1 cellular context compared by ENCODE assay signal in the genomic region with DNA sequence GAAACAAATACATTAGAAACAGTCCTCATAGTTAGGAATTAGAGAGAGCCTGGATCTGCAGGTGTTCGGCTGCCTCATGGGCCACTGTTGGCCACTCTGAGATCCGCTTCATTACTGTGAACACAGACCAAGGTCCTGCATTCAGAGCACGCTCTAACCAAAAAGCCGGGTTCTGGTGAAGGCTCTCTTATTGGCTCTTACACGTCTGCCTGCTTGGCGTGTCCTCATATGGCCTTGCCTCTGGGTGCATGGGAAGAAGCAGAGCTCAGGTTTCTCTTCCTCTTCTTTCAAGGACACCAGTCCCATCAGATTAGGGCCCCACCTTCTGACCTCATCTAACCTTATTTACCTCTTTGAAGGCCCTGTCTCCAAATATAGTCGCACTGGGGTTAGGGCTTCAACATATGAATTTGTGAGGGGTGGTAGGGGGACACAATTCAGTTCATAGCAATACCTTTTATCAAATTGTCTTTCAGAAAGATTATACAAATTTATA.
TF ChIP-seq lines count a peak whose summit lies in the region.

No MANE protein-coding gene starts in this region.

TF ChIP-seq in HepG2, 621 proteins besides CTCF, POLR2A, EP300 and RAD21 (continued from another document):
- TF ChIP-seq, protein P1, sequence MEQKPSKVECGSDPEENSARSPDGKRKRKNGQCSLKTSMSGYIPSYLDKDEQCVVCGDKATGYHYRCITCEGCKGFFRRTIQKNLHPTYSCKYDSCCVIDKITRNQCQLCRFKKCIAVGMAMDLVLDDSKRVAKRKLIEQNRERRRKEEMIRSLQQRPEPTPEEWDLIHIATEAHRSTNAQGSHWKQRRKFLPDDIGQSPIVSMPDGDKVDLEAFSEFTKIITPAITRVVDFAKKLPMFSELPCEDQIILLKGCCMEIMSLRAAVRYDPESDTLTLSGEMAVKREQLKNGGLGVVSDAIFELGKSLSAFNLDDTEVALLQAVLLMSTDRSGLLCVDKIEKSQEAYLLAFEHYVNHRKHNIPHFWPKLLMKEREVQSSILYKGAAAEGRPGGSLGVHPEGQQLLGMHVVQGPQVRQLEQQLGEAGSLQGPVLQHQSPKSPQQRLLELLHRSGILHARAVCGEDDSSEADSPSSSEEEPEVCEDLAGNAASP (CRISPR knock-in tag; IDR thresholded peaks at IDR 0.05; ENCODE audit: borderline replicate concordance) = peak; percentile 99
- TF ChIP-seq, protein P2, sequence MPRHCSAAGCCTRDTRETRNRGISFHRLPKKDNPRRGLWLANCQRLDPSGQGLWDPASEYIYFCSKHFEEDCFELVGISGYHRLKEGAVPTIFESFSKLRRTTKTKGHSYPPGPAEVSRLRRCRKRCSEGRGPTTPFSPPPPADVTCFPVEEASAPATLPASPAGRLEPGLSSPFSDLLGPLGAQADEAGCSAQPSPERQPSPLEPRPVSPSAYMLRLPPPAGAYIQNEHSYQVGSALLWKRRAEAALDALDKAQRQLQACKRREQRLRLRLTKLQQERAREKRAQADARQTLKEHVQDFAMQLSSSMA (CRISPR knock-in tag; IDR thresholded peaks at IDR 0.05) = no peak
- TF ChIP-seq ZNF792 (CRISPR knock-in tag; IDR thresholded peaks at IDR 0.05) (0 out of 2 replicates have a peak, but pooled peaks have one; percentile 17), ZNF234 (CRISPR knock-in tag; conservative IDR thresholded peaks at IDR 0.05) (no peak), MIXL1 (CRISPR knock-in tag; IDR thresholded peaks at IDR 0.05) (no peak), SSRP1 (CRISPR knock-in tag; IDR thresholded peaks at IDR 0.05) (no peak), CHD2 (IDR thresholded peaks at IDR 0.05; ENCODE audit: low read depth, low read length) (no peak), TOPORS (CRISPR knock-in tag; IDR thresholded peaks at IDR 0.05) (no peak), ELF1 (CRISPR knock-in tag; IDR thresholded peaks at IDR 0.05) (no peak), SIX1 (CRISPR knock-in tag; IDR thresholded peaks at IDR 0.05; ENCODE audit: borderline replicate concordance) (peak; percentile 73; the same call in 1 of the 2 replicates), ZNF354B (CRISPR knock-in tag; IDR thresholded peaks at IDR 0.05) (no peak), ZNF891 (CRISPR knock-in tag; IDR thresholded peaks at IDR 0.05) (no peak), NKX3-1 (CRISPR knock-in tag; IDR thresholded peaks at IDR 0.05) (no peak), SIX4 (CRISPR knock-in tag; IDR thresholded peaks at IDR 0.05) (peak; percentile 91), ARNT2 (CRISPR knock-in tag; IDR thresholded peaks at IDR 0.05; ENCODE audit: low read depth) (no peak), ZNF713 (CRISPR knock-in tag; IDR thresholded peaks at IDR 0.05) (no peak), MED8 (CRISPR knock-in tag; IDR thresholded peaks at IDR 0.05; ENCODE audit: insufficient replicate concordance) (no peak), CCDC6 (CRISPR knock-in tag; IDR thresholded peaks at IDR 0.05) (no peak), CREB1 (IDR thresholded peaks at IDR 0.05) (no peak), CREB1 (CRISPR knock-in tag; IDR thresholded peaks at IDR 0.05) (no peak), ZNF44 (CRISPR knock-in tag; IDR thresholded peaks at IDR 0.05) (no peak), SMAD9 (CRISPR knock-in tag; IDR thresholded peaks at IDR 0.05) (no peak), PAWR (CRISPR knock-in tag; IDR thresholded peaks at IDR 0.05; ENCODE audit: borderline replicate concordance) (no peak), RFXANK (CRISPR knock-in tag; IDR thresholded peaks at IDR 0.05) (no peak), TCF7 (IDR thresholded peaks at IDR 0.05; ENCODE audit: low read depth) (no peak), YEATS4 (CRISPR knock-in tag; IDR thresholded peaks at IDR 0.05; ENCODE audit: borderline replicate concordance) (no peak), PTBP1 (IDR thresholded peaks at IDR 0.05; ENCODE audit: low read depth, low read length, poor library complexity, severe bottlenecking) (no peak), ZKSCAN1 (IDR thresholded peaks at IDR 0.05; ENCODE audit: low read length) (no peak), ZNF510 (CRISPR knock-in tag; IDR thresholded peaks at IDR 0.05; ENCODE audit: low read depth) (no peak)
- TF ChIP-seq, protein P3, sequence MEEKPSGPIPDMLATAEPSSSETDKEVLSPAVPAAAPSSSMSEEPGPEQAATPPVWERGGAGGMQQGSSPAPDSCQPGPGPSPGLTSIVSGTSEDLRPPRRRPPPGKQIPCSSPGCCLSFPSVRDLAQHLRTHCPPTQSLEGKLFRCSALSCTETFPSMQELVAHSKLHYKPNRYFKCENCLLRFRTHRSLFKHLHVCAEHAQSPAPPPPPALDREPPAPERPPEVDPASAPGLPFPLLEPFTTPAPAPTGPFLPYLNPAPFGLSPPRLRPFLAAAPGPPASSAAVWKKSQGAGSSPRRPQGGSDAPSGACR (CRISPR knock-in tag; IDR thresholded peaks at IDR 0.05) = no peak
- TF ChIP-seq, protein P4, sequence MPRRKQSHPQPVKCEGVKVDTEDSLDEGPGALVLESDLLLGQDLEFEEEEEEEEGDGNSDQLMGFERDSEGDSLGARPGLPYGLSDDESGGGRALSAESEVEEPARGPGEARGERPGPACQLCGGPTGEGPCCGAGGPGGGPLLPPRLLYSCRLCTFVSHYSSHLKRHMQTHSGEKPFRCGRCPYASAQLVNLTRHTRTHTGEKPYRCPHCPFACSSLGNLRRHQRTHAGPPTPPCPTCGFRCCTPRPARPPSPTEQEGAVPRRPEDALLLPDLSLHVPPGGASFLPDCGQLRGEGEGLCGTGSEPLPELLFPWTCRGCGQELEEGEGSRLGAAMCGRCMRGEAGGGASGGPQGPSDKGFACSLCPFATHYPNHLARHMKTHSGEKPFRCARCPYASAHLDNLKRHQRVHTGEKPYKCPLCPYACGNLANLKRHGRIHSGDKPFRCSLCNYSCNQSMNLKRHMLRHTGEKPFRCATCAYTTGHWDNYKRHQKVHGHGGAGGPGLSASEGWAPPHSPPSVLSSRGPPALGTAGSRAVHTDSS (CRISPR knock-in tag; conservative IDR thresholded peaks at IDR 0.05) = no peak
- TF ChIP-seq, protein P5, sequence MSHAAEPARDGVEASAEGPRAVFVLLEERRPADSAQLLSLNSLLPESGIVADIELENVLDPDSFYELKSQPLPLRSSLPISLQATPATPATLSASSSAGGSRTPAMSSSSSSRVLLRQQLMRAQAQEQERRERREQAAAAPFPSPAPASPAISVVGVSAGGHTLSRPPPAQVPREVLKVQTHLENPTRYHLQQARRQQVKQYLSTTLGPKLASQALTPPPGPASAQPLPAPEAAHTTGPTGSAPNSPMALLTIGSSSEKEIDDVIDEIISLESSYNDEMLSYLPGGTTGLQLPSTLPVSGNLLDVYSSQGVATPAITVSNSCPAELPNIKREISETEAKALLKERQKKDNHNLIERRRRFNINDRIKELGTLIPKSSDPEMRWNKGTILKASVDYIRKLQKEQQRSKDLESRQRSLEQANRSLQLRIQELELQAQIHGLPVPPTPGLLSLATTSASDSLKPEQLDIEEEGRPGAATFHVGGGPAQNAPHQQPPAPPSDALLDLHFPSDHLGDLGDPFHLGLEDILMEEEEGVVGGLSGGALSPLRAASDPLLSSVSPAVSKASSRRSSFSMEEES (CRISPR knock-in tag; IDR thresholded peaks at IDR 0.05) = no peak
- TF ChIP-seq, protein P6, sequence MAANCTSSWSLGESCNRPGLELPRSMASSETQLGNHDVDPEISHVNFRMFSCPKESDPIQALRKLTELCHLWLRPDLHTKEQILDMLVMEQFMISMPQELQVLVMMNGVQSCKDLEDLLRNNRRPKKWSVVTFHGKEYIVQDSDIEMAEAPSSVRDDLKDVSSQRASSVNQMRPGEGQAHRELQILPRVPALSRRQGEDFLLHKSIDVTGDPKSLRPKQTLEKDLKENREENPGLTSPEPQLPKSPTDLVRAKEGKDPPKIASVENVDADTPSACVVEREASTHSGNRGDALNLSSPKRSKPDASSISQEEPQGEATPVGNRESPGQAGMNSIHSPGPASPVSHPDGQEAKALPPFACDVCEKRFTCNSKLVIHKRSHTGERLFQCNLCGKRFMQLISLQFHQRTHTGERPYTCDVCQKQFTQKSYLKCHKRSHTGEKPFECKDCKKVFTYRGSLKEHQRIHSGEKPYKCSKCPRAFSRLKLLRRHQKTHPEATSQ (CRISPR knock-in tag; IDR thresholded peaks at IDR 0.05; ENCODE audit: borderline replicate concordance) = no peak
- TF ChIP-seq, protein P7, sequence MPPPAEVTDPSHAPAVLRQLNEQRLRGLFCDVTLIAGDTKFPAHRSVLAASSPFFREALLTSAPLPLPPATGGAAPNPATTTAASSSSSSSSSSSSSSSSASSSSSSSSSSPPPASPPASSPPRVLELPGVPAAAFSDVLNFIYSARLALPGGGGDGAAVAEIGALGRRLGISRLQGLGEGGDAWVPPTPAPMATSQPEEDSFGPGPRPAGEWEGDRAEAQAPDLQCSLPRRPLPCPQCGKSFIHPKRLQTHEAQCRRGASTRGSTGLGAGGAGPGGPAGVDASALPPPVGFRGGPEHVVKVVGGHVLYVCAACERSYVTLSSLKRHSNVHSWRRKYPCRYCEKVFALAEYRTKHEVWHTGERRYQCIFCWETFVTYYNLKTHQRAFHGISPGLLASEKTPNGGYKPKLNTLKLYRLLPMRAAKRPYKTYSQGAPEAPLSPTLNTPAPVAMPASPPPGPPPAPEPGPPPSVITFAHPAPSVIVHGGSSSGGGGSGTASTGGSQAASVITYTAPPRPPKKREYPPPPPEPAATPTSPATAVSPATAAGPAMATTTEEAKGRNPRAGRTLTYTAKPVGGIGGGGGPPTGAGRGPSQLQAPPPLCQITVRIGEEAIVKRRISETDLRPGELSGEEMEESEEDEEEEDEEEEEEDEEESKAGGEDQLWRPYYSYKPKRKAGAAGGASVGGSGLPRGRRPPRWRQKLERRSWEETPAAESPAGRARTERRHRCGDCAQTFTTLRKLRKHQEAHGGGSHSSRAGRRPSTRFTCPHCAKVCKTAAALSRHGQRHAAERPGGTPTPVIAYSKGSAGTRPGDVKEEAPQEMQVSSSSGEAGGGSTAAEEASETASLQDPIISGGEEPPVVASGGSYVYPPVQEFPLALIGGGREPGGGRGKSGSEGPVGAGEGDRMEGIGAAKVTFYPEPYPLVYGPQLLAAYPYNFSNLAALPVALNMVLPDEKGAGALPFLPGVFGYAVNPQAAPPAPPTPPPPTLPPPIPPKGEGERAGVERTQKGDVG (CRISPR knock-in tag; IDR thresholded peaks at IDR 0.05; ENCODE audit: borderline replicate concordance) = no peak
- TF ChIP-seq, protein P8, sequence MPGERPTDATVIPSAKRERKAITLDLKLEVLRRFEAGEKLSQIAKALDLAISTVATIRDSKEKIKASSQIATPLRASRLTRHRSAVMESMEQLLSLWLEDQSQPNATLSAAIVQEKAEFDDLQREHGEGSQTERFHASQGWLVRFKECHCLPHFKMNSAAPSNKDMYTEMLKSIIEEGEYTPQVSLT (CRISPR knock-in tag; IDR thresholded peaks at IDR 0.05; ENCODE audit: borderline replicate concordance, low read depth) = no peak
- TF ChIP-seq, protein P9, sequence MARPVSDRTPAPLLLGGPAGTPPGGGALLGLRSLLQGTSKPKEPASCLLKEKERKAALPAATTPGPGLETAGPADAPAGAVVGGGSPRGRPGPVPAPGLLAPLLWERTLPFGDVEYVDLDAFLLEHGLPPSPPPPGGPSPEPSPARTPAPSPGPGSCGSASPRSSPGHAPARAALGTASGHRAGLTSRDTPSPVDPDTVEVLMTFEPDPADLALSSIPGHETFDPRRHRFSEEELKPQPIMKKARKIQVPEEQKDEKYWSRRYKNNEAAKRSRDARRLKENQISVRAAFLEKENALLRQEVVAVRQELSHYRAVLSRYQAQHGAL (CRISPR knock-in tag; IDR thresholded peaks at IDR 0.05; ENCODE audit: not compliant biosample characterization) = no peak
- TF ChIP-seq, protein P10, sequence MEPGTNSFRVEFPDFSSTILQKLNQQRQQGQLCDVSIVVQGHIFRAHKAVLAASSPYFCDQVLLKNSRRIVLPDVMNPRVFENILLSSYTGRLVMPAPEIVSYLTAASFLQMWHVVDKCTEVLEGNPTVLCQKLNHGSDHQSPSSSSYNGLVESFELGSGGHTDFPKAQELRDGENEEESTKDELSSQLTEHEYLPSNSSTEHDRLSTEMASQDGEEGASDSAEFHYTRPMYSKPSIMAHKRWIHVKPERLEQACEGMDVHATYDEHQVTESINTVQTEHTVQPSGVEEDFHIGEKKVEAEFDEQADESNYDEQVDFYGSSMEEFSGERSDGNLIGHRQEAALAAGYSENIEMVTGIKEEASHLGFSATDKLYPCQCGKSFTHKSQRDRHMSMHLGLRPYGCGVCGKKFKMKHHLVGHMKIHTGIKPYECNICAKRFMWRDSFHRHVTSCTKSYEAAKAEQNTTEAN (CRISPR knock-in tag; conservative IDR thresholded peaks at IDR 0.05) = no peak
- TF ChIP-seq, protein P11, sequence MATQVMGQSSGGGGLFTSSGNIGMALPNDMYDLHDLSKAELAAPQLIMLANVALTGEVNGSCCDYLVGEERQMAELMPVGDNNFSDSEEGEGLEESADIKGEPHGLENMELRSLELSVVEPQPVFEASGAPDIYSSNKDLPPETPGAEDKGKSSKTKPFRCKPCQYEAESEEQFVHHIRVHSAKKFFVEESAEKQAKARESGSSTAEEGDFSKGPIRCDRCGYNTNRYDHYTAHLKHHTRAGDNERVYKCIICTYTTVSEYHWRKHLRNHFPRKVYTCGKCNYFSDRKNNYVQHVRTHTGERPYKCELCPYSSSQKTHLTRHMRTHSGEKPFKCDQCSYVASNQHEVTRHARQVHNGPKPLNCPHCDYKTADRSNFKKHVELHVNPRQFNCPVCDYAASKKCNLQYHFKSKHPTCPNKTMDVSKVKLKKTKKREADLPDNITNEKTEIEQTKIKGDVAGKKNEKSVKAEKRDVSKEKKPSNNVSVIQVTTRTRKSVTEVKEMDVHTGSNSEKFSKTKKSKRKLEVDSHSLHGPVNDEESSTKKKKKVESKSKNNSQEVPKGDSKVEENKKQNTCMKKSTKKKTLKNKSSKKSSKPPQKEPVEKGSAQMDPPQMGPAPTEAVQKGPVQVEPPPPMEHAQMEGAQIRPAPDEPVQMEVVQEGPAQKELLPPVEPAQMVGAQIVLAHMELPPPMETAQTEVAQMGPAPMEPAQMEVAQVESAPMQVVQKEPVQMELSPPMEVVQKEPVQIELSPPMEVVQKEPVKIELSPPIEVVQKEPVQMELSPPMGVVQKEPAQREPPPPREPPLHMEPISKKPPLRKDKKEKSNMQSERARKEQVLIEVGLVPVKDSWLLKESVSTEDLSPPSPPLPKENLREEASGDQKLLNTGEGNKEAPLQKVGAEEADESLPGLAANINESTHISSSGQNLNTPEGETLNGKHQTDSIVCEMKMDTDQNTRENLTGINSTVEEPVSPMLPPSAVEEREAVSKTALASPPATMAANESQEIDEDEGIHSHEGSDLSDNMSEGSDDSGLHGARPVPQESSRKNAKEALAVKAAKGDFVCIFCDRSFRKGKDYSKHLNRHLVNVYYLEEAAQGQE (IDR thresholded peaks at IDR 0.05; ENCODE audit: borderline replicate concordance in 1 of 2, low read depth in 1 of 2, low read length in 2 of 2) = no peak
- TF ChIP-seq, protein P12, sequence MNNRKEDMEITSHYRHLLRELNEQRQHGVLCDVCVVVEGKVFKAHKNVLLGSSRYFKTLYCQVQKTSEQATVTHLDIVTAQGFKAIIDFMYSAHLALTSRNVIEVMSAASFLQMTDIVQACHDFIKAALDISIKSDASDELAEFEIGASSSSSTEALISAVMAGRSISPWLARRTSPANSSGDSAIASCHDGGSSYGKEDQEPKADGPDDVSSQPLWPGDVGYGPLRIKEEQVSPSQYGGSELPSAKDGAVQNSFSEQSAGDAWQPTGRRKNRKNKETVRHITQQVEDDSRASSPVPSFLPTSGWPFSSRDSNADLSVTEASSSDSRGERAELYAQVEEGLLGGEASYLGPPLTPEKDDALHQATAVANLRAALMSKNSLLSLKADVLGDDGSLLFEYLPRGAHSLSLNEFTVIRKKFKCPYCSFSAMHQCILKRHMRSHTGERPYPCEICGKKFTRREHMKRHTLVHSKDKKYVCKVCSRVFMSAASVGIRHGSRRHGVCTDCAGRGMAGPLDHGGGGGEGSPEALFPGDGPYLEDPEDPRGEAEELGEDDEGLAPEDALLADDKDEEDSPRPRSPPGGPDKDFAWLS (CRISPR knock-in tag; IDR thresholded peaks at IDR 0.05; ENCODE audit: borderline replicate concordance) = no peak
